17 cellular contexts compared by ENCODE assay signal in the genomic region with DNA sequence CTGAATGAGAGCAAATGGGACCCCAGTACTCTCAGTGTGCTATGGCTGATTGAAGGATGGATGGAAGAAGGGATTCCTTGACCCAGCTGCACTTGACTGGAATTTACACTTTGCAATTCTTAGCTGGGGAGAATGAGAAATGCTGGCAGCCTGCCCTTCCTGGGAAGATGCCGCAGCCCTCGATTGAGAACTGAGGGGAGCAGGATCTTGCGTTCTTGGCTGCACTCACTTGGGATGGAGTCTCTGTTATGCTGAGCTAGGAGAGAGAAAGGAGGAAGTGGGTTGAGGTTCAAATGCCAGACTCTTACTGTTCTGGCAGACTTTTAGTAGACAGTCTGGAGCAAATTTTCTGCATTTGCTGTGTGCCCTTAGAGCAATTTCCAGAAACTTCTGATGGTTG.
"Had no signal": no experiment of that assay in that cellular context is flagged by ENCODE, and none has a peak within 500 bp of the region (broad histone marks: within the 10 kb centered on the region; RNA-seq: fewer than 3 reads in every experiment).

No MANE protein-coding gene starts in this region.

- DNase-seq: activated CD4-positive, alpha-beta memory T cell treated with anti-CD3 and anti-CD28 coated beads for 36 hours; activated CD4-positive, CD25-positive, alpha-beta regulatory T cell treated with anti-CD3 and anti-CD28 coated beads, Interleukin-2, amount 50 U/mL, for 72 hours; activated gamma-delta T cell treated with Interleukin-2 at 50 U/mL for 16 hours; activated naive CD8-positive, alpha-beta T cell treated with anti-CD3 and anti-CD28 coated beads for 36 hours; activated T-cell treated with anti-CD3 and anti-CD28 coated beads, Interleukin-2, amount 50 U/mL, for 48 hours; anterior cingulate cortex; central memory CD4-positive, alpha-beta T cell; effector CD8-positive, alpha-beta T cell; right lobe of liver; stimulated activated CD4-positive, alpha-beta T cell treated with anti-CD3 and anti-CD28 coated beads, Interleukin-12 subunit alpha, Interleukin-12 subunit beta, amount 100 ng/mL, for 4 hours; stimulated activated CD4-positive, alpha-beta T cell treated with anti-CD3 and anti-CD28 coated beads, Interleukin-2, amount 100 ng/mL, for 48 hours; stimulated activated naive CD8-positive, alpha-beta T cell treated with anti-CD3 and anti-CD28 coated beads, Interleukin-15, Interleukin-2, amounts not matched to agents 100 U/mL and 50 U/mL, for 24 hours; SW 1271 had no signal

- H3K36me3 ChIP-seq: prostate gland, right lobe of liver, vagina had no signal

- H3K4me1 ChIP-seq: prostate gland had no signal

- H3K4me1 Mint-ChIP-seq: activated naive CD8-positive, alpha-beta T cell treated with anti-CD3 and anti-CD28 coated beads for 36 hours had no signal

- H3K27me3 ChIP-seq: right lobe of liver, vagina had no signal

- H3K27ac ChIP-seq: coronary artery, prostate gland, right lobe of liver, vagina had no signal

- H3K27ac Mint-ChIP-seq: activated CD4-positive, alpha-beta memory T cell treated with anti-CD3 and anti-CD28 coated beads for 36 hours; activated naive CD8-positive, alpha-beta T cell treated with anti-CD3 and anti-CD28 coated beads for 36 hours; natural killer cell treated with Interleukin-12 subunit alpha and Interleukin-12 subunit beta and Interleukin-15 and Interleukin-18, amount 100 ng/mL, for 72 hours had no signal

- ATAC-seq: natural killer cell treated with Interleukin-12 subunit alpha and Interleukin-12 subunit beta and Interleukin-15 and Interleukin-18, amount 100 ng/mL, for 72 hours; stimulated activated naive CD8-positive, alpha-beta T cell treated with anti-CD3 and anti-CD28 coated beads, Interleukin-15, Interleukin-2, amounts not matched to agents 100 U/mL and 50 U/mL, for 24 hours had no signal

- H3K4me3 ChIP-seq: coronary artery, prostate gland, right lobe of liver, vagina had no signal

- H3K4me3 Mint-ChIP-seq: activated CD4-positive, alpha-beta memory T cell treated with anti-CD3 and anti-CD28 coated beads for 36 hours; activated naive CD8-positive, alpha-beta T cell treated with anti-CD3 and anti-CD28 coated beads for 36 hours; natural killer cell treated with Interleukin-12 subunit alpha and Interleukin-12 subunit beta and Interleukin-15 and Interleukin-18, amount 100 ng/mL, for 72 hours had no signal

- H3K9me3 Mint-ChIP-seq: activated CD4-positive, alpha-beta memory T cell treated with anti-CD3 and anti-CD28 coated beads for 36 hours; natural killer cell treated with Interleukin-12 subunit alpha and Interleukin-12 subunit beta and Interleukin-15 and Interleukin-18, amount 100 ng/mL, for 72 hours had no signal

- H3K9me3 ChIP-seq: prostate gland, right lobe of liver, vagina had no signal

- H3K36me3 Mint-ChIP-seq: activated CD4-positive, alpha-beta memory T cell treated with anti-CD3 and anti-CD28 coated beads for 36 hours; activated naive CD8-positive, alpha-beta T cell treated with anti-CD3 and anti-CD28 coated beads for 36 hours; natural killer cell treated with Interleukin-12 subunit alpha and Interleukin-12 subunit beta and Interleukin-15 and Interleukin-18, amount 100 ng/mL, for 72 hours had no signal
